In the genomic region with DNA sequence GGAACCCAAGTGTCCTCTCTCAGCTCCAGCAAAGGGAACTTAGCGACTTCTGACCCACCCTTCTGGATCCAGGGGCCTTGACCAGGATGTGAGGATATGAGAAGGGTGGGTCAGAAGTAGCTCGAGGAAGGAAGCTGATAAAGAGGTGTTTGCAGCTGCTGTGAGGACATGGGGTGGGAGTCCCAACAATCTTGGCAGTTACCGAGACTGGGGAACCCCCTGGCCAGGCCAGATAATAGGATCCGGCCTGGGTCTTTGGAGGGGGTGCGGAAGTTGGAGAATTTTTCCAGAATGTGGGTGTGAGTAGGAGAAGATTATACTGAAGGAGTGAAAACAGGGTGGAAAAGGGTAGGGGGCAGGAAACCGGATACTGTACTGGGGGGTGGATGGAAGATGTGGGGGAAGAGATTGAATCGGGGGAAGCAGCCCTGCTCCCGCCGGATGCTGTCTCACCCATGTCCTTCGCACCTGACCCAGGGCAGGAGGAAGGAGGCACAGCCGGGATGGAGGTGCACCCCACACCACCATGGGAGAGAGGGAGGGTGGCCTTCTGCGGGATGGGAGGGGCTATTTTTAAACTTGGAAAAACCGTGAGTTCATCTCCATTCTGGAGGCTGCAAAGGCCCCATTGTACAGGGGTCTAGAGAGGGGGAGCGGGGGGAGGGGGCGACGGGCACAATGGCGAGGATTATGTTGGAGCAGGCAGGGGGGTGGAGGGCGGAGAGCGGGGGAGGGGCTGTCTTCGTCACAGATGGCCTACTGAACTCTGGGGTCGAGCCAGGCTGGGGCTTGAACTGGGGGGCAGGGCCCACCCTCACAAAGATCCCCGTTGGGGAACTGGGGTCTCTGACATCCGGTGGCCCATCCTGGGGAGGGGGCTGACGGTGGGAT, we compare ENCODE assay signal across 10 cellular contexts. TPM values are rescaled to one million over a fixed set of nuclear protein-coding genes. Genes with fewer than 3 reads are reported as not detected.
A peak's percentile ranks its signal among the peaks of the same experiment; 100 is the strongest.
DNase-seq lines count a peak whose midpoint lies in the region; ATAC-seq and TF ChIP-seq lines count a peak whose summit lies in the region.
"Had no signal": no experiment of that assay in that cellular context is flagged by ENCODE, and none has a peak within 500 bp of the region (broad histone marks: within the 10 kb centered on the region; RNA-seq: fewer than 3 reads in every experiment).

No MANE protein-coding gene starts in this region.

- H3K4me1 ChIP-seq in GM23338 (ENCODE audit: insufficient read depth) = peaks cover 45% of the 10 kb centered on the region
- peaks cover 27% of the 10 kb centered on the region for H3K4me1 ChIP-seq in iPS-15b (ENCODE audit: control insufficient read depth, insufficient read depth, low read length)
- H3K4me1 ChIP-seq in gastrocnemius medialis = peaks cover 38 to 43% of the 10 kb centered on the region in 2 donors
- H3K4me1 ChIP-seq in effector memory CD4-positive, alpha-beta T cell (ENCODE audit: control insufficient read depth, insufficient read depth, low read length, poor library complexity, severe bottlenecking) = peaks cover 53% of the 10 kb centered on the region

- no peak overlapping the region for H2AFZ ChIP-seq in GM23338

- in situ Hi-C loops in gastrocnemius medialis (cut with MboI; ENCODE audit: low sequenced_read_pairs in 4 of 4) = loop anchor here in 2 of 4 donors (10.0 kb wide), 2 partner anchors 115 to 125 kb away; a partner anchor contains a TSS

- H3K27me3 Mint-ChIP-seq in GM23338 (ENCODE audit: insufficient read depth, low read depth, poor library complexity) = peaks cover 46% of the 10 kb centered on the region
- peaks cover 28% of the 10 kb centered on the region for H3K27me3 Mint-ChIP-seq in activated T-helper 1 cell treated with anti-CD3 and anti-CD28 coated beads, Interleukin-12 subunit alpha, Interleukin-12 subunit beta, Interleukin-2, Interleukin-4 antibody, amounts not matched to agents 30 ng/mL and 10 ng/mL and 1 ng/mL, durations not matched to agents 14 hours and 24 hours and 36 hours (ENCODE audit: insufficient read depth)

- H3K27ac Mint-ChIP-seq in GM23338 = no peak overlapping the region
- peak overlapping the region; percentile 79 for H3K27ac Mint-ChIP-seq in activated T-helper 1 cell treated with anti-CD3 and anti-CD28 coated beads, Interleukin-12 subunit alpha, Interleukin-12 subunit beta, Interleukin-2, Interleukin-4 antibody, amounts not matched to agents 30 ng/mL and 10 ng/mL and 1 ng/mL, durations not matched to agents 14 hours and 24 hours and 36 hours

- H3K4me3 ChIP-seq in GM23338 (peak overlapping the region; percentile 80), iPS-15b (ENCODE audit: low read depth, low read length) (peak overlapping the region; percentile 70), gastrocnemius medialis (peak overlapping the region; percentile 37 to 62 (median 53))
- no peak overlapping the region for H3K4me3 ChIP-seq in effector memory CD4-positive, alpha-beta T cell (ENCODE audit: insufficient read depth, low read depth, low read length, poor library complexity, severe bottlenecking)

- TF ChIP-seq CTCF in GM23338 (conservative IDR thresholded peaks at IDR 0.05; ENCODE audit: low read depth in 2 of 2) = no peak
- TF ChIP-seq CTCF in gastrocnemius medialis (IDR thresholded peaks at IDR 0.05 in 4 of 5, conservative IDR thresholded peaks at IDR 0.05 in 1 of 5) = no peak

- H3K4me1 Mint-ChIP-seq in GM23338 = peaks cover 37% of the 10 kb centered on the region
- peaks cover 29% of the 10 kb centered on the region for H3K4me1 Mint-ChIP-seq in activated T-helper 1 cell treated with anti-CD3 and anti-CD28 coated beads, Interleukin-12 subunit alpha, Interleukin-12 subunit beta, Interleukin-2, Interleukin-4 antibody, amounts not matched to agents 30 ng/mL and 10 ng/mL and 1 ng/mL, durations not matched to agents 14 hours and 24 hours and 36 hours (ENCODE audit: low read depth)

- peak overlapping the region; percentile 61 for H3K4me3 Mint-ChIP-seq in GM23338
- peak overlapping the region; percentile 84 for H3K4me3 Mint-ChIP-seq in activated T-helper 1 cell treated with anti-CD3 and anti-CD28 coated beads, Interleukin-12 subunit alpha, Interleukin-12 subunit beta, Interleukin-2, Interleukin-4 antibody, amounts not matched to agents 30 ng/mL and 10 ng/mL and 1 ng/mL, durations not matched to agents 14 hours and 24 hours and 36 hours

- no peak for TF ChIP-seq POLR2A in gastrocnemius medialis (IDR thresholded peaks at IDR 0.05)

- H3K9me3 Mint-ChIP-seq in GM23338 = no peaks in the 10 kb centered on the region
- H3K9me3 Mint-ChIP-seq in activated T-helper 1 cell treated with anti-CD3 and anti-CD28 coated beads, Interleukin-12 subunit alpha, Interleukin-12 subunit beta, Interleukin-2, Interleukin-4 antibody, amounts not matched to agents 30 ng/mL and 10 ng/mL and 1 ng/mL, durations not matched to agents 14 hours and 24 hours and 36 hours = no peaks in the 10 kb centered on the region

- H3K36me3 ChIP-seq in GM23338 (ENCODE audit: insufficient read depth) (no peaks in the 10 kb centered on the region), iPS-15b (ENCODE audit: control insufficient read depth, insufficient read depth, low read length) (no peaks in the 10 kb centered on the region), gastrocnemius medialis (no peaks in the 10 kb centered on the region)
- no peaks in the 10 kb centered on the region for H3K36me3 ChIP-seq in effector memory CD4-positive, alpha-beta T cell (ENCODE audit: control insufficient read depth, insufficient read depth, low read length)

- H3K27ac ChIP-seq in GM23338 (ENCODE audit: low read depth) = peak overlapping the region; percentile 88; the same call in 1 of the 2 replicates
- H3K27ac ChIP-seq in gastrocnemius medialis = peak overlapping the region; percentile 68 to 85 (median 85)
- no peak overlapping the region for H3K27ac ChIP-seq in effector memory CD4-positive, alpha-beta T cell (ENCODE audit: insufficient read depth, low read length, poor library complexity, severe bottlenecking)

- H3K9ac ChIP-seq in iPS-15b (ENCODE audit: low read depth, low read length) = peak overlapping the region; percentile 70

- peaks cover 22% of the 10 kb centered on the region for H3F3A ChIP-seq in GM23338 (replicated peaks; ENCODE audit: low read depth)

- H4K20me1 ChIP-seq in GM23338 (replicated peaks; ENCODE audit: insufficient read depth) = no peaks in the 10 kb centered on the region

- peak overlapping the region; percentile 98 for H3K4me2 ChIP-seq in GM23338

- no peaks in the 10 kb centered on the region for H3K36me3 Mint-ChIP-seq in GM23338 (ENCODE audit: low read depth)
- H3K36me3 Mint-ChIP-seq in activated T-helper 1 cell treated with anti-CD3 and anti-CD28 coated beads, Interleukin-12 subunit alpha, Interleukin-12 subunit beta, Interleukin-2, Interleukin-4 antibody, amounts not matched to agents 30 ng/mL and 10 ng/mL and 1 ng/mL, durations not matched to agents 14 hours and 24 hours and 36 hours (ENCODE audit: low read depth) = no peaks in the 10 kb centered on the region

- intact Hi-C loops in activated T-helper 1 cell treated with anti-CD3 and anti-CD28 coated beads, Interleukin-12 subunit alpha, Interleukin-12 subunit beta, Interleukin-2, Interleukin-4 antibody, amounts not matched to agents 30 ng/mL and 10 ng/mL and 1 ng/mL, durations not matched to agents 14 hours and 24 hours and 36 hours (cut with micrococcal nuclease) = loop anchor here (5.0 kb wide), 1 partner anchor 223 kb away; a partner anchor contains a TSS
- intact Hi-C loops in gastrocnemius medialis (cut with DNase I; ENCODE audit: low total_unique reads) = loop anchor here (5.0 kb wide), 1 partner anchor 173 kb away; a partner anchor contains a TSS

- H3K9me2 ChIP-seq in GM23338 (ENCODE audit: insufficient read depth) = no peaks in the 10 kb centered on the region

- ATAC-seq in GM23338 (no peak), gastrocnemius medialis (no peak), HG02623 (IDR thresholded peaks at IDR 0.05; ENCODE audit: unreplicated experiment) (no peak)

- peaks cover 37% of the 10 kb centered on the region for H3K27me3 ChIP-seq in GM23338 (ENCODE audit: insufficient read depth)
- H3K27me3 ChIP-seq in iPS-15b (ENCODE audit: control insufficient read depth, insufficient read depth, low read length) = peaks cover 11% of the 10 kb centered on the region
- peaks cover 0 to 10% (median 3%) of the 10 kb centered on the region in 3 donors for H3K27me3 ChIP-seq in gastrocnemius medialis
- peaks cover 18% of the 10 kb centered on the region for H3K27me3 ChIP-seq in effector memory CD4-positive, alpha-beta T cell (replicated peaks; ENCODE audit: control insufficient read depth, insufficient read depth, low read length, poor library complexity, severe bottlenecking)

- no peak for DNase-seq in GM23338 (ENCODE audit: low spot score)
- no peak for DNase-seq in activated T-helper 1 cell treated with anti-CD3 and anti-CD28 coated beads, Interleukin-12 subunit alpha, Interleukin-12 subunit beta, Interleukin-2, Interleukin-4 antibody, amounts not matched to agents 30 ng/mL and 10 ng/mL and 1 ng/mL, durations not matched to agents 14 hours and 24 hours and 36 hours (ENCODE audit: low spot score)
- DNase-seq in gastrocnemius medialis = no peak
- DNase-seq in effector memory CD4-positive, alpha-beta T cell = no peak
- DNase-seq in foreskin melanocyte = no peak
- DNase-seq in DMS79 (lab: John Stamatoyannopoulos, UW) = no peak

- no peaks in the 10 kb centered on the region for H3K9me3 ChIP-seq in iPS-15b (ENCODE audit: control insufficient read depth, insufficient read depth, low read length)
- H3K9me3 ChIP-seq in gastrocnemius medialis = no peaks in the 10 kb centered on the region
- H3K9me3 ChIP-seq in effector memory CD4-positive, alpha-beta T cell (ENCODE audit: control insufficient read depth, low read length) = no peaks in the 10 kb centered on the region

- no peaks in the 10 kb centered on the region for H3K79me2 ChIP-seq in GM23338 (replicated peaks; ENCODE audit: insufficient read depth)

RNA-seq across cellular contexts. Expression of a gene that starts 3.0 kb away (rescaled TPM):
- total RNA-seq in GM23338 (2014; rRNA removed; shearing (Covaris generic)) = 79.5 and 139 TPM in 2 replicates
- polyA plus RNA-seq in GM23338 (2016; fragmentation: Nextera tagmentation; extraction: Ambion mirVana) = 7.8 and 8.9 TPM in 2 replicates
- 6.0 and 6.6 TPM in 2 replicates for total RNA-seq in activated T-helper 1 cell treated with anti-CD3 and anti-CD28 coated beads, Interleukin-12 subunit alpha, Interleukin-12 subunit beta, Interleukin-2, Interleukin-4 antibody, amounts not matched to agents 30 ng/mL and 10 ng/mL and 1 ng/mL, durations not matched to agents 14 hours and 24 hours and 36 hours
- total RNA-seq in gastrocnemius medialis = 100 to 1,000 TPM in 3 of 4 donors, 10 to 100 TPM in 1; 22.6 to 193 (median 123) TPM

RNA-seq across cellular contexts. Expression of a gene that starts 14.4 kb away (rescaled TPM):
- total RNA-seq in GM23338 (2014; rRNA removed; shearing (Covaris generic)) = 53.6 and 58.3 TPM in 2 replicates
- polyA plus RNA-seq in GM23338 (2016; fragmentation: Nextera tagmentation; extraction: Ambion mirVana) = 28.7 and 31.8 TPM in 2 replicates
- total RNA-seq in activated T-helper 1 cell treated with anti-CD3 and anti-CD28 coated beads, Interleukin-12 subunit alpha, Interleukin-12 subunit beta, Interleukin-2, Interleukin-4 antibody, amounts not matched to agents 30 ng/mL and 10 ng/mL and 1 ng/mL, durations not matched to agents 14 hours and 24 hours and 36 hours = 26.1 and 27.9 TPM in 2 replicates
- total RNA-seq in gastrocnemius medialis = 1 to 10 TPM; 3.8 to 5.1 (median 4.7) TPM

RNA-seq across cellular contexts. Expression of a gene that starts 20.7 kb away (rescaled TPM):
- 1.9 and 3.0 TPM in 2 replicates for total RNA-seq in GM23338 (2014; rRNA removed; shearing (Covaris generic))
- 1.8 and 1.9 TPM in 2 replicates for polyA plus RNA-seq in GM23338 (2016; fragmentation: Nextera tagmentation; extraction: Ambion mirVana)
- total RNA-seq in activated T-helper 1 cell treated with anti-CD3 and anti-CD28 coated beads, Interleukin-12 subunit alpha, Interleukin-12 subunit beta, Interleukin-2, Interleukin-4 antibody, amounts not matched to agents 30 ng/mL and 10 ng/mL and 1 ng/mL, durations not matched to agents 14 hours and 24 hours and 36 hours = not detected in 2 replicates
- total RNA-seq in gastrocnemius medialis = 10 to 100 TPM in 1 of 4 donors, 1 to 10 TPM in 3; 4.0 to 16.0 (median 6.0) TPM
- total RNA-seq: NCI-H460 had no signal

RNA-seq across cellular contexts. Expression of a gene that starts 26.6 kb away (rescaled TPM):
- 0.03 TPM in 1 of 2 replicates, not detected in the other for total RNA-seq in GM23338 (2014; rRNA removed; shearing (Covaris generic))
- polyA plus RNA-seq in GM23338 (2016; fragmentation: Nextera tagmentation; extraction: Ambion mirVana) = not detected in 2 replicates
- not detected in 2 replicates for total RNA-seq in activated T-helper 1 cell treated with anti-CD3 and anti-CD28 coated beads, Interleukin-12 subunit alpha, Interleukin-12 subunit beta, Interleukin-2, Interleukin-4 antibody, amounts not matched to agents 30 ng/mL and 10 ng/mL and 1 ng/mL, durations not matched to agents 14 hours and 24 hours and 36 hours
- not detected for total RNA-seq in gastrocnemius medialis
- total RNA-seq: dermis microvascular lymphatic vessel endothelial cell, NCI-H460 had no signal
